ENCODE assay signal across 8 cellular contexts in genomic region chr20:58889334-58890072, GRCh38. TPM values are rescaled to one million over a fixed set of nuclear protein-coding genes. Genes with fewer than 3 reads are reported as not detected.
DNase-seq lines count a peak whose midpoint lies in the region; TF ChIP-seq lines count a peak whose summit lies in the region.

No MANE protein-coding gene starts in this region.

- no peaks in the 10 kb centered on the region for H3K27me3 Mint-ChIP-seq in activated T-cell treated with anti-CD3 and anti-CD28 coated beads, Interleukin-2, amount 50 U/mL, for 24 hours

- peak overlapping the region; percentile 87 to 92 for H3K4me3 ChIP-seq in right atrium auricular region
- peak overlapping the region; percentile 52 to 87 (median 63) for H3K4me3 ChIP-seq in spleen

- intact Hi-C loops in spleen (cut with DNase I; ENCODE audit: low total_unique reads) (loop anchor here (10.0 kb wide), 2 partner anchors 115 to 155 kb away; partner anchors contain the start of genes CTSZ and PRELID3B), posterior vena cava (cut with DNase I) (loop anchor here in 1 of 2 donors (10.0 kb wide), 1 partner anchor 95 kb away; the partner anchor contains the start of gene NELFCD)

- H3K27ac ChIP-seq in right atrium auricular region (peak overlapping the region; percentile 99), spleen (peak overlapping the region; percentile 89 to 99 (median 98))

- 39 to 54% (median 47%) methylated on average over 66 to 79 of the region's 79 CpGs for WGBS in spleen, 5 donors

- H3K27me3 ChIP-seq in right atrium auricular region, result no peaks in the 10 kb centered on the region
- H3K27me3 ChIP-seq in spleen (replicated peaks in 1 of 7), result no peaks in the 10 kb centered on the region

- peaks cover 22% of the 10 kb centered on the region for H3K36me3 Mint-ChIP-seq in activated T-cell treated with anti-CD3 and anti-CD28 coated beads, Interleukin-2, amount 50 U/mL, for 24 hours (ENCODE audit: low read depth)

- no peaks in the 10 kb centered on the region for H3K9me3 ChIP-seq in right atrium auricular region
- H3K9me3 ChIP-seq in spleen, result no peaks in the 10 kb centered on the region

- peak; percentile 44 for DNase-seq in activated CD4-positive, CD25-positive, alpha-beta regulatory T cell treated with anti-CD3 and anti-CD28 coated beads, Interleukin-2, amount 50 U/mL, for 72 hours
- DNase-seq in activated CD4-positive, CD25-positive, alpha-beta regulatory T cell (lab: John Stamatoyannopoulos, UW), result no peak
- DNase-seq in activated T-cell treated with anti-CD3 and anti-CD28 coated beads, Interleukin-2, amount 50 U/mL, for 24 hours, result peak; percentile 56
- no peak for DNase-seq in right atrium auricular region (ENCODE audit: low spot score)
- DNase-seq in spleen, result peak; percentile 87
- no peak for DNase-seq in posterior vena cava (ENCODE audit: low spot score)
- no peak for DNase-seq in iPS-NIHi11 (ENCODE audit: low spot score)
- DNase-seq in medulla oblongata (ENCODE audit: extremely low spot score), result no peak

- peaks cover 0 to 21% of the 10 kb centered on the region in 2 donors for H3K4me1 ChIP-seq in right atrium auricular region
- H3K4me1 ChIP-seq in spleen, result peaks cover 17 to 52% (median 31%) of the 10 kb centered on the region in 6 donors

- no peaks in the 10 kb centered on the region for H3K9me3 Mint-ChIP-seq in activated T-cell treated with anti-CD3 and anti-CD28 coated beads, Interleukin-2, amount 50 U/mL, for 24 hours

- H3K36me3 ChIP-seq in right atrium auricular region, result no peaks in the 10 kb centered on the region
- H3K36me3 ChIP-seq in spleen, result no peaks in the 10 kb centered on the region

- peak overlapping the region; percentile 86 for H3K4me3 Mint-ChIP-seq in activated T-cell treated with anti-CD3 and anti-CD28 coated beads, Interleukin-2, amount 50 U/mL, for 24 hours

- peak overlapping the region; percentile 94 for H3K27ac Mint-ChIP-seq in activated T-cell treated with anti-CD3 and anti-CD28 coated beads, Interleukin-2, amount 50 U/mL, for 24 hours

- TF ChIP-seq CTCF in right atrium auricular region (IDR thresholded peaks at IDR 0.05), result no peak
- no peak for TF ChIP-seq CTCF in spleen (IDR thresholded peaks at IDR 0.05 in 8 of 11, conservative IDR thresholded peaks at IDR 0.05 in 3 of 11)

- no peak for TF ChIP-seq POLR2A in spleen (IDR thresholded peaks at IDR 0.05)

- H3K4me1 Mint-ChIP-seq in activated T-cell treated with anti-CD3 and anti-CD28 coated beads, Interleukin-2, amount 50 U/mL, for 24 hours (ENCODE audit: low read depth), result peaks cover 45% of the 10 kb centered on the region

RNA-seq across cellular contexts. Expression of gene GNAS, which starts 37.0 kb away (rescaled TPM):
- total RNA-seq in right atrium auricular region, result 1,000 to 10,000 TPM; 1,032 to 1,202 TPM
- total RNA-seq in spleen, result 100 to 1,000 TPM; 745 to 849 (median 769) TPM
- 100 to 1,000 TPM; 722 to 854 (median 771) TPM for polyA plus RNA-seq in spleen
- total RNA-seq in posterior vena cava, result 100 to 1,000 TPM; 651 to 700 TPM

RNA-seq across cellular contexts. Expression of gene GNAS-AS1, which starts 38.8 kb away (rescaled TPM):
- not detected for total RNA-seq in right atrium auricular region
- 1 to 10 TPM in 2 of 7 donors, under 1 TPM in 3, not detected in 2; 0.44 to 1.1 (median 0.70) TPM for total RNA-seq in spleen
- polyA plus RNA-seq in spleen, result under 1 TPM; 0.18 to 0.32 (median 0.22) TPM
- total RNA-seq in posterior vena cava, result not detected

Comparison
In these comparisons a context has a peak if more than half of its experiments do, and no peak if none do; other contexts are left out.
1. DNase-seq: peak in activated CD4-positive, CD25-positive, alpha-beta regulatory T cell treated with anti-CD3 and anti-CD28 coated beads, Interleukin-2, amount 50 U/mL, for 72 hours (single experiment), activated T-cell treated with anti-CD3 and anti-CD28 coated beads, Interleukin-2, amount 50 U/mL, for 24 hours (single experiment) and spleen (single experiment); none in activated CD4-positive, CD25-positive, alpha-beta regulatory T cell (0 of 4), right atrium auricular region (single experiment), posterior vena cava (single experiment), iPS-NIHi11 (single experiment) and medulla oblongata (single experiment).